In genomic region chr9:122931851-122932199, GRCh38 we compare ENCODE assay signal across 8 cellular contexts. TPM values are rescaled to one million over a fixed set of nuclear protein-coding genes. Genes with fewer than 3 reads are reported as not detected.
DNase-seq lines count a peak whose midpoint lies in the region; ATAC-seq and TF ChIP-seq lines count a peak whose summit lies in the region.

No MANE protein-coding gene starts in this region.

- no peak for DNase-seq in Peyer's patch
- DNase-seq in fibroblast of mammary gland (ENCODE audit: low read depth) = peak; percentile 28
- DNase-seq in renal cortical epithelial cell (ENCODE audit: low read depth) = peak; percentile 38
- no peak for DNase-seq in COLO829 (ENCODE audit: low spot score)
- no peak for DNase-seq in GF-D8 (lab: John Stamatoyannopoulos, UW)
- DNase-seq in activated CD4-positive, alpha-beta T cell treated with anti-CD3 and anti-CD28 coated beads, Interleukin-2, amount 50 U/mL, for 4 hours = no peak

- TF ChIP-seq CTCF in Peyer's patch (IDR thresholded peaks at IDR 0.05) (no peak), fibroblast of mammary gland (conservative IDR thresholded peaks at IDR 0.05; ENCODE audit: control insufficient read depth, insufficient read depth, low read depth, low read length) (no peak)

- peak overlapping the region; percentile 63 to 82 (median 76) for H3K4me3 ChIP-seq in Peyer's patch
- H3K4me3 ChIP-seq in fibroblast of mammary gland (ENCODE audit: control insufficient read depth, low read depth, low read length) = peak overlapping the region; percentile 96

- no peak for TF ChIP-seq POLR2A in Peyer's patch (IDR thresholded peaks at IDR 0.05)

- H3K36me3 ChIP-seq in Peyer's patch = peaks cover 0 to 7% (median 0%) of the 10 kb centered on the region in 3 donors

- H3K27ac ChIP-seq in Peyer's patch = peak overlapping the region; percentile 58 to 80 (median 76)

- no peaks in the 10 kb centered on the region for H3K9me3 ChIP-seq in Peyer's patch

- ATAC-seq in GM21390 (IDR thresholded peaks at IDR 0.05; ENCODE audit: unreplicated experiment) (peak; percentile 13), HG03135 (IDR thresholded peaks at IDR 0.05; ENCODE audit: unreplicated experiment) (no peak)

- peaks cover 0 to 30% (median 3%) of the 10 kb centered on the region in 4 donors for H3K4me1 ChIP-seq in Peyer's patch

- H3K27me3 ChIP-seq in Peyer's patch = no peaks in the 10 kb centered on the region

RNA-seq across cellular contexts. Expression of gene ZBTB26, which starts 0.5 kb away (rescaled TPM):
- total RNA-seq in Peyer's patch (10 to 100 TPM in 1 of 4 donors, 1 to 10 TPM in 3; 3.2 to 18.2 (median 6.1) TPM), renal cortical epithelial cell (3.3 and 11.6 TPM in 2 replicates)

RNA-seq across cellular contexts. Expression of gene RABGAP1, which starts 9.0 kb away (rescaled TPM):
- total RNA-seq in Peyer's patch (10 to 100 TPM; 45.0 to 92.4 (median 49.7) TPM), renal cortical epithelial cell (18.9 and 56.8 TPM in 2 replicates)

RNA-seq across cellular contexts. Expression of gene ZBTB6, which starts 18.7 kb away (rescaled TPM):
- 10 to 100 TPM in 1 of 4 donors, 1 to 10 TPM in 3; 5.6 to 14.9 (median 7.7) TPM for total RNA-seq in Peyer's patch
- 16.5 and 18.5 TPM in 2 replicates for total RNA-seq in renal cortical epithelial cell

RNA-seq across cellular contexts. Expression of gene RC3H2, which starts 26.7 kb away (rescaled TPM):
- 10 to 100 TPM; 27.9 to 48.7 (median 41.7) TPM for total RNA-seq in Peyer's patch
- 59.2 and 113 TPM in 2 replicates for total RNA-seq in renal cortical epithelial cell

Comparison
In these comparisons a context has a peak if more than half of its experiments do, and no peak if none do; other contexts are left out.
1. DNase-seq: peak in fibroblast of mammary gland (single experiment) and renal cortical epithelial cell (single experiment); none in Peyer's patch (0 of 3), COLO829 (single experiment), GF-D8 (single experiment) and activated CD4-positive, alpha-beta T cell treated with anti-CD3 and anti-CD28 coated beads, Interleukin-2, amount 50 U/mL, for 4 hours (0 of 2).